ENCODE assay signal across 8 cellular contexts in genomic region chr9:101398335-101398929, GRCh38. TPM values are rescaled to one million over a fixed set of nuclear protein-coding genes. Genes with fewer than 3 reads are reported as not detected.
DNase-seq lines count a peak whose midpoint lies in the region; ATAC-seq, FAIRE-seq and TF ChIP-seq lines count a peak whose summit lies in the region.

TSS of gene MRPL50 (minus strand) at chr9:101398618. CDS start at chr9:101398592, 26 bp downstream.
TSS of gene ZNF189 (plus strand) at chr9:101398851. CDS start at chr9:101399157, 306 bp downstream.

- WGBS in HepG2 (ENCODE audit: low lambda C conversion rate): under 1% methylated on average over 36 of the region's 37 CpGs

- peak within 1 kb of the TSS; percentile 84 to 99 (median 91) for H3K4me2 ChIP-seq in BLaER1 treated with 17β-estradiol and CSF1 and Interleukin-3, amounts not matched to agents 10 nM and 100 nM
- peak within 1 kb of the TSS; percentile 94 for H3K4me2 ChIP-seq in HepG2 (ENCODE audit: low read depth, low read length)

- peak within 1 kb of the TSS; percentile 47 for H2AFZ ChIP-seq in HepG2 (ENCODE audit: low read length)

- TF ChIP-seq RAD21 in HepG2 (CRISPR knock-in tag; IDR thresholded peaks at IDR 0.05): peak; percentile 57

- peak in 1 of 2 experiments; percentile 48; a peak in 1 of 4 replicates for TF ChIP-seq EP300 in HepG2 (IDR thresholded peaks at IDR 0.05; ENCODE audit: low read depth in 2 of 2, low read length in 2 of 2)
- no peak for TF ChIP-seq EP300 in HepG2 (CRISPR knock-in tag; IDR thresholded peaks at IDR 0.05; ENCODE audit: borderline replicate concordance)

- BruUV-seq in HepG2 (replicated peaks; lab: Mats Ljungman, UMichigan): no TSS peak

- peak; percentile 85 to 98 for TF ChIP-seq POLR2A in HepG2 (IDR thresholded peaks at IDR 0.05; ENCODE audit: insufficient read depth in 1 of 2, low read depth in 2 of 2, low read length in 2 of 2)

- H3K79me2 ChIP-seq in HepG2 (ENCODE audit: insufficient read depth, low read length): peaks cover 95% of the 10 kb centered on the region

- POLR2A ChIA-PET in HepG2 (lab: Yijun Ruan, JAX): interaction anchor here (0.6 to 2.6 kb wide), 33 partner anchors 9 to 370 kb away, joined by 3 to 54 read pairs (median 7); partner anchors contain the start of genes ALDOB, BAAT, PLPPR1 and RNF20

- peak; percentile 82 for FAIRE-seq in HepG2 (lab: Jason Lieb, UNC)

- H3K9me3 ChIP-seq in BLaER1 treated with 17β-estradiol and CSF1 and Interleukin-3, amounts not matched to agents 10 nM and 100 nM (replicated peaks in 1 of 11): peaks cover 34 to 66% (median 60%) of the 10 kb centered on the region in 11 experiments
- peaks cover 11% of the 10 kb centered on the region for H3K9me3 ChIP-seq in HepG2 (ENCODE audit: low read length)

- H3K27ac ChIP-seq in BLaER1 treated with 17β-estradiol and CSF1 and Interleukin-3, amounts not matched to agents 10 nM and 100 nM: peak within 1 kb of the TSS; percentile 89 to 97 (median 94)
- peak within 1 kb of the TSS; percentile 85 for H3K27ac ChIP-seq in HepG2 (ENCODE audit: extremely low read length, insufficient read depth, low read length)

- no peaks in the 10 kb centered on the region for H3K27me3 ChIP-seq in BLaER1 treated with 17β-estradiol and CSF1 and Interleukin-3, amounts not matched to agents 10 nM and 100 nM
- H3K27me3 ChIP-seq in HepG2 (ENCODE audit: control insufficient read depth in 1 of 2, insufficient read depth in 2 of 2, low read length in 2 of 2): no peaks in the 10 kb centered on the region; a peak in 1 of 5 replicates

- H3K4me3 ChIP-seq in BLaER1 treated with 17β-estradiol and CSF1 and Interleukin-3, amounts not matched to agents 10 nM and 100 nM: peak within 1 kb of the TSS; percentile 79 to 93 (median 90)
- H3K4me3 ChIP-seq in HepG2 (replicated peaks in 1 of 3; ENCODE audit: insufficient read depth in 1 of 3, low read depth in 2 of 3, low read length in 3 of 3): peak within 1 kb of the TSS; percentile 82 to 90 (median 86)

- peaks cover 57 to 74% (median 70%) of the 10 kb centered on the region in 11 experiments for H3K36me3 ChIP-seq in BLaER1 treated with 17β-estradiol and CSF1 and Interleukin-3, amounts not matched to agents 10 nM and 100 nM
- H3K36me3 ChIP-seq in HepG2 (replicated peaks in 1 of 2; ENCODE audit: control insufficient read depth in 1 of 2, insufficient read depth in 2 of 2, low read length in 2 of 2): peaks cover 6 to 47% of the 10 kb centered on the region in 2 experiments

- in situ Hi-C loops in HepG2 (cut with HindIII; ENCODE audit: extremely low pct_ligation_motif_present, low pct_unique_long_range_greater_than_20kb): loop anchor here (5.0 to 10.0 kb wide), 3 partner anchors 59 to 284 kb away; partner anchors contain the start of gene RNF20

- TF ChIP-seq CTCF in HepG2 (CRISPR knock-in tag; IDR thresholded peaks at IDR 0.05): 0 out of 2 replicates have a peak, but pooled peaks have one; percentile 32

- intact Hi-C loops in HepG2 (cut with micrococcal nuclease; ENCODE audit: unreplicated experiment): loop anchor here (1.0 to 5.0 kb wide), 5 partner anchors 23 to 134 kb away; partner anchors contain the start of gene RNF20

- peak; percentile 99 for DNase-seq in NCI-H748 (lab: John Stamatoyannopoulos, UW; ENCODE audit: unreplicated experiment)
- DNase-seq in activated CD4-positive, alpha-beta T cell treated with anti-CD3 and anti-CD28 coated beads, Interleukin-2, amount 50 U/mL, for 24 hours (ENCODE audit: low read depth in 1 of 2, low spot score in 1 of 2): peak; percentile 86 to 95
- peak; percentile 100 for DNase-seq in dermis blood vessel endothelial cell
- peak; percentile 100 for DNase-seq in HepG2 (ENCODE audit: low spot score)
- DNase-seq in stimulated activated CD4-positive, alpha-beta T cell treated with anti-CD3 and anti-CD28 coated beads, Interleukin-4, amount 100 ng/mL, for 1 hour: peak; percentile 93

- ATAC-seq in GM19351 (IDR thresholded peaks at IDR 0.05; ENCODE audit: unreplicated experiment) (peak; percentile 94), HG03521 (IDR thresholded peaks at IDR 0.05; ENCODE audit: unreplicated experiment) (peak; percentile 98), HepG2 (peak; percentile 99)

- H3K4me1 ChIP-seq in BLaER1 treated with 17β-estradiol and CSF1 and Interleukin-3, amounts not matched to agents 10 nM and 100 nM: peaks cover 21 to 54% (median 29%) of the 10 kb centered on the region in 10 experiments
- H3K4me1 ChIP-seq in HepG2 (ENCODE audit: insufficient read depth, low read length): peaks cover 75% of the 10 kb centered on the region

- CTCF ChIA-PET in HepG2 (lab: Yijun Ruan, JAX; ENCODE audit: low intra/inter-chr PET ratio, low total read pairs): no interaction called here

- peaks cover 0 to 22% (median 5%) of the 10 kb centered on the region in 11 experiments; a peak in 8 of 22 replicates for H4K20me1 ChIP-seq in BLaER1 treated with 17β-estradiol and CSF1 and Interleukin-3, amounts not matched to agents 10 nM and 100 nM
- 0 out of 2 replicates have a peak, but pooled peaks cover 7% of the 10 kb centered on the region for H4K20me1 ChIP-seq in HepG2 (ENCODE audit: insufficient read depth, low read length)

- H3K9ac ChIP-seq in BLaER1 treated with 17β-estradiol and CSF1 and Interleukin-3, amounts not matched to agents 10 nM and 100 nM: peak within 1 kb of the TSS; percentile 87 to 98 (median 95)
- H3K9ac ChIP-seq in HepG2 (ENCODE audit: insufficient read depth, low read depth, low read length): peak within 1 kb of the TSS; percentile 89

TF ChIP-seq in HepG2, 621 proteins besides CTCF, POLR2A, EP300 and RAD21 (continues in another document):
- TF ChIP-seq MAZ (IDR thresholded peaks at IDR 0.05; ENCODE audit: borderline replicate concordance, low read depth, low read length): no peak
- TF ChIP-seq MAZ (CRISPR knock-in tag; IDR thresholded peaks at IDR 0.05; ENCODE audit: low read depth): no peak; the same call in 1 of the 2 replicates
- TF ChIP-seq ZNF20 (CRISPR knock-in tag; IDR thresholded peaks at IDR 0.05): no peak
- peak; percentile 84 for TF ChIP-seq IKZF5 (CRISPR knock-in tag; IDR thresholded peaks at IDR 0.05)

RNA-seq across cellular contexts. Expression of gene MRPL50, which starts in this region (rescaled TPM):
- total RNA-seq in dermis blood vessel endothelial cell (15.5 and 19.4 TPM in 2 replicates), HepG2 (2016; rRNA removed; fragmentation: Illumina TruSeq; extraction: Trizol) (70.0 and 107 TPM in 2 replicates)
- total RNA-seq in HepG2 (2016; cell fraction: cytosol; rRNA removed; fragmentation: Illumina TruSeq; extraction: Trizol; ENCODE audit: low read depth): 21.0 and 24.1 TPM in 2 replicates
- 68.9 and 116 TPM in 2 replicates for total RNA-seq in HepG2 (2016; cell fraction: insoluble cytoplasmic fraction; rRNA removed; fragmentation: Illumina TruSeq; extraction: Trizol)
- 28.1 and 35.5 TPM in 2 replicates for total RNA-seq in HepG2 (2016; cell fraction: membrane; rRNA removed; fragmentation: Illumina TruSeq; extraction: Trizol)
- total RNA-seq in HepG2 (2016; cell fraction: nucleus; rRNA removed; fragmentation: Illumina TruSeq; extraction: Trizol): 39.6 and 40.3 TPM in 2 replicates
- polyA plus RNA-seq in HepG2 (2011; rRNA removed): 30.0 and 37.1 TPM in 2 replicates
- 12.7 and 22.1 TPM in 2 replicates for polyA plus RNA-seq in HepG2 (2011; cell fraction: cytosol; rRNA removed)
- polyA plus RNA-seq in HepG2 (2011; cell fraction: nucleus; rRNA removed): 6.3 and 8.8 TPM in 2 replicates
- 35.5 and 51.6 TPM in 2 replicates for polyA plus RNA-seq in HepG2 (2012)
- 9.9 and 11.7 TPM in 2 replicates for polyA plus RNA-seq in HepG2 (2016; cell fraction: cytosol; fragmentation: Illumina TruSeq; extraction: Trizol; ENCODE audit: low read depth)
- polyA plus RNA-seq in HepG2 (2016; cell fraction: insoluble cytoplasmic fraction; fragmentation: Illumina TruSeq; extraction: Trizol; ENCODE audit: low read depth): 93.2 and 105 TPM in 2 replicates
- polyA plus RNA-seq in HepG2 (2016; cell fraction: membrane; fragmentation: Illumina TruSeq; extraction: Trizol; ENCODE audit: low read depth): 17.3 and 19.1 TPM in 2 replicates
- polyA plus RNA-seq in HepG2 (2016; cell fraction: nucleus; fragmentation: Illumina TruSeq; extraction: Trizol; ENCODE audit: insufficient read depth, low read depth): 41.9 and 44.2 TPM in 2 replicates
- 2.7 and 4.1 TPM in 2 replicates for polyA minus RNA-seq in HepG2 (2011; rRNA and poly(A)+ RNA removed; ENCODE audit: low replicate concordance)
- polyA minus RNA-seq in HepG2 (2011; cell fraction: cytosol; rRNA and poly(A)+ RNA removed): 6.6 and 7.6 TPM in 2 replicates
- 36.7 and 38.1 TPM in 2 replicates for polyA minus RNA-seq in HepG2 (2011; cell fraction: nucleus; rRNA and poly(A)+ RNA removed)

RNA-seq across cellular contexts. Expression of gene ZNF189, which starts in this region (rescaled TPM):
- 31.3 and 33.8 TPM in 2 replicates for total RNA-seq in dermis blood vessel endothelial cell
- total RNA-seq in HepG2 (2016; rRNA removed; fragmentation: Illumina TruSeq; extraction: Trizol): 50.0 and 65.4 TPM in 2 replicates
- total RNA-seq in HepG2 (2016; cell fraction: cytosol; rRNA removed; fragmentation: Illumina TruSeq; extraction: Trizol; ENCODE audit: low read depth): 8.6 and 10.3 TPM in 2 replicates
- total RNA-seq in HepG2 (2016; cell fraction: insoluble cytoplasmic fraction; rRNA removed; fragmentation: Illumina TruSeq; extraction: Trizol): 48.2 and 65.9 TPM in 2 replicates
- 33.1 and 39.4 TPM in 2 replicates for total RNA-seq in HepG2 (2016; cell fraction: membrane; rRNA removed; fragmentation: Illumina TruSeq; extraction: Trizol)
- total RNA-seq in HepG2 (2016; cell fraction: nucleus; rRNA removed; fragmentation: Illumina TruSeq; extraction: Trizol): 46.2 and 50.3 TPM in 2 replicates
- polyA plus RNA-seq in HepG2 (2011; rRNA removed): 7.9 and 8.4 TPM in 2 replicates
- 2.8 and 5.5 TPM in 2 replicates for polyA plus RNA-seq in HepG2 (2011; cell fraction: cytosol; rRNA removed)
- 11.7 and 16.1 TPM in 2 replicates for polyA plus RNA-seq in HepG2 (2011; cell fraction: nucleus; rRNA removed)
- polyA plus RNA-seq in HepG2 (2012): 23.9 and 31.6 TPM in 2 replicates
- polyA plus RNA-seq in HepG2 (2016; cell fraction: cytosol; fragmentation: Illumina TruSeq; extraction: Trizol; ENCODE audit: low read depth): 3.4 and 3.7 TPM in 2 replicates
- polyA plus RNA-seq in HepG2 (2016; cell fraction: insoluble cytoplasmic fraction; fragmentation: Illumina TruSeq; extraction: Trizol; ENCODE audit: low read depth): 40.8 and 42.4 TPM in 2 replicates
- polyA plus RNA-seq in HepG2 (2016; cell fraction: membrane; fragmentation: Illumina TruSeq; extraction: Trizol; ENCODE audit: low read depth): 12.9 and 13.9 TPM in 2 replicates
- polyA plus RNA-seq in HepG2 (2016; cell fraction: nucleus; fragmentation: Illumina TruSeq; extraction: Trizol; ENCODE audit: insufficient read depth, low read depth): 52.8 and 60.4 TPM in 2 replicates
- 2.2 and 6.6 TPM in 2 replicates for polyA minus RNA-seq in HepG2 (2011; rRNA and poly(A)+ RNA removed; ENCODE audit: low replicate concordance)
- 10.9 and 12.4 TPM in 2 replicates for polyA minus RNA-seq in HepG2 (2011; cell fraction: cytosol; rRNA and poly(A)+ RNA removed)
- 77.9 and 116 TPM in 2 replicates for polyA minus RNA-seq in HepG2 (2011; cell fraction: nucleus; rRNA and poly(A)+ RNA removed)

Comparison
In these comparisons a context has a peak if more than half of its experiments do, and no peak if none do; other contexts are left out.
1. Peak in every context shown above with its lines: DNase-seq, ATAC-seq, H3K4me3 ChIP-seq and H3K27ac ChIP-seq.